ENCODE assay signal across 18 cellular contexts in the genomic region with DNA sequence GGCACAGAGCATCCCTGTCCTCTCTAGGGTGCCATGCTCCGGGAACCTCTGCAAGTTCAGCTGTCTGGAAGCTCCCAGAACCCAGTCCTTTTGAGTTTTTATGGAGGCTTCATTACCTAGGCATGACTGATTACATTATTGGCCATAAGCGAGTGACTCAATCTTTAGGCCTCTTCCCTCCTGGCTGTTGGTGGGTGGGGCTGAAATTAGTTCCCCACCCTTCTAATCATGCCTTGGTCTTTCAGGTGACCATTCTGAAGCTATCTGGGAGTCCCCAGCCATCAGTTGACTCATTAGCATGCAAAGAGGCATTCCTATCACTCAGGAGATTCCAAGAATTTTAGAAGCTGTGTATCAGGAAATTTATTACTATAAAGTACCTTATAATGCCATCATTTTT. TPM values are rescaled to one million over a fixed set of nuclear protein-coding genes. Genes with fewer than 3 reads are reported as not detected.
"Had no signal": no experiment of that assay in that cellular context is flagged by ENCODE, and none has a peak within 500 bp of the region (broad histone marks: within the 10 kb centered on the region; RNA-seq: fewer than 3 reads in every experiment).

No MANE protein-coding gene starts in this region.

- H3K9me3 ChIP-seq: pancreas, sigmoid colon, thyroid gland, uterus had no signal

- H3K27me3 ChIP-seq: dorsolateral prefrontal cortex, pancreas, sigmoid colon, thyroid gland, uterus had no signal

- H3K4me3 ChIP-seq: dorsolateral prefrontal cortex, pancreas, sigmoid colon, thyroid gland, uterus had no signal

- DNase-seq: activated CD4-positive, alpha-beta T cell treated with anti-CD3 and anti-CD28 coated beads, Interleukin-2, amount 50 U/mL, for 48 hours; activated naive CD4-positive, alpha-beta T cell; activated naive CD8-positive, alpha-beta T cell treated with anti-CD3 and anti-CD28 coated beads for 36 hours; amniotic stem cell; dorsolateral prefrontal cortex; endodermal cell; erythroblast; kidney glomerular epithelial cell; mesendoderm; naive thymus-derived CD8-positive, alpha-beta T cell; pancreas; sigmoid colon; stimulated activated CD8-positive, alpha-beta memory T cell treated with anti-CD3 and anti-CD28 coated beads, Interleukin-4, amount 100 ng/mL, for 48 hours; stimulated activated naive CD4-positive, alpha-beta T cell; thyroid gland; uterus; WERI-Rb-1 had no signal

- H3K4me1 ChIP-seq: pancreas, thyroid gland, uterus had no signal

- H3K36me3 ChIP-seq: thyroid gland, uterus, WERI-Rb-1 had no signal

- H3K27ac ChIP-seq: dorsolateral prefrontal cortex, pancreas, sigmoid colon, thyroid gland, uterus, WERI-Rb-1 had no signal

- ATAC-seq: naive thymus-derived CD8-positive, alpha-beta T cell; pancreas had no signal

RNA-seq across cellular contexts. Expression of a gene that starts 46.6 kb away (rescaled TPM):
- total RNA-seq: activated naive CD8-positive, alpha-beta T cell treated with anti-CD3 and anti-CD28 coated beads for 36 hours; naive thymus-derived CD8-positive, alpha-beta T cell; T-helper 2 cell treated with Interferon-gamma antibody and Interleukin-4, amounts not matched to agents 100 ng/mL and 5 ng/mL, for 36 hours had no signal
- polyA plus RNA-seq: naive thymus-derived CD8-positive, alpha-beta T cell had no signal
